Comparison of ENCODE assay signal across 24 cellular contexts in the genomic region with DNA sequence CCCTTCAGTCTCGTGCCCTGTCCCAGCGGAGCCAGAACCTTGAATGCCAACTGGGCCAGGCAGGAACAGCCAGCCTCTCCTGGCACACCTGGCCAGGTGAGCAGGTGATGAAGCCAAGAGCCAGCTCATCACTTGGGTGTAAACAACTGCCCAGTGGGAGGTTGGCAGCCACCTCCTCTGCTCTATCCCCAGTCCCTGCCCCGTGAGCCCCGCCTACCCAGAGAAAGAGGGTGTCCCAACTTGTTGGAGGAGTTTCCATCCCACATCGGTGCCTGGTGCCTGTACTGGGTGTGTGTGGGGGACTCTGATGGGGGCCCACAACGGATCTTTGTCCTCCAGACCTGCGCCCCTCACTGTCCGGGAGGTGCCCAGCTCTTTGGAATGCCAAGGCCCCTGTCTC. TPM values are rescaled to one million over a fixed set of nuclear protein-coding genes. Genes with fewer than 3 reads are reported as not detected.
DNase-seq lines count a peak whose midpoint lies in the region; ATAC-seq and TF ChIP-seq lines count a peak whose summit lies in the region.
"Had no signal": no experiment of that assay in that cellular context is flagged by ENCODE, and none has a peak within 500 bp of the region (broad histone marks: within the 10 kb centered on the region; RNA-seq: fewer than 3 reads in every experiment).

No MANE protein-coding gene starts in this region.

- DNase-seq in DMS53 treated with DMSO at 0.1 percent for 48 hours (lab: John Stamatoyannopoulos, UW; ENCODE audit: unreplicated experiment) (peak; percentile 28), LNCaP clone FGC (ENCODE audit: low read depth) (peak; percentile 70), mammary epithelial cell (peak; percentile 79), mucosa of descending colon (no peak), SKM-1 (lab: John Stamatoyannopoulos, UW; ENCODE audit: unreplicated experiment) (no peak), SHP77 (lab: John Stamatoyannopoulos, UW) (no peak)
- no peak for DNase-seq in activated T-cell treated with anti-CD3 and anti-CD28 coated beads, Interleukin-2, amount 50 U/mL, for 72 hours
- DNase-seq: activated CD4-positive, alpha-beta T cell treated with anti-CD3 and anti-CD28 coated beads, Interleukin-2, amount 50 U/mL, for 1 hour; activated CD8-positive, alpha-beta memory T cell treated with anti-CD3 and anti-CD28 coated beads, Interleukin-2, amount 50 U/mL, for 4 hours; anterior cingulate cortex; CD8-positive, alpha-beta memory T cell; head of caudate nucleus; immature natural killer cell; NCI-H1694 treated with DMSO at 0.1 percent for 48 hours; NCI-H524; right lobe of liver; SIG-M5; thyroid gland had no signal

- no peaks in the 10 kb centered on the region for H3K4me1 Mint-ChIP-seq in activated T-cell treated with anti-CD3 and anti-CD28 coated beads, Interleukin-2, amount 50 U/mL, for 72 hours (ENCODE audit: low read depth)
- H3K4me1 Mint-ChIP-seq: CD8-positive, alpha-beta memory T cell had no signal

- peaks cover 2% of the 10 kb centered on the region for H3K27me3 Mint-ChIP-seq in activated T-cell treated with anti-CD3 and anti-CD28 coated beads, Interleukin-2, amount 50 U/mL, for 72 hours (ENCODE audit: low read depth)

- H3K79me2 ChIP-seq in mammary epithelial cell (ENCODE audit: insufficient read depth, low read length) = no peaks in the 10 kb centered on the region

- no peak overlapping the region for H3K27ac ChIP-seq in mammary epithelial cell (ENCODE audit: insufficient read depth, low read depth, low read length)
- H3K27ac ChIP-seq: right lobe of liver, thyroid gland had no signal

- H3K36me3 Mint-ChIP-seq in activated T-cell treated with anti-CD3 and anti-CD28 coated beads, Interleukin-2, amount 50 U/mL, for 72 hours (ENCODE audit: insufficient read depth in 2 of 2) = no peaks in the 10 kb centered on the region
- H3K36me3 Mint-ChIP-seq: CD8-positive, alpha-beta memory T cell; immature natural killer cell; stimulated activated memory B cell treated with anti-CD40 and anti-IgM and Interleukin-4, amounts not matched to agents 10 μg/mL and 1 μg/mL and 100 μg/mL, for 72 hours had no signal

- peaks cover 36% of the 10 kb centered on the region for H3K4me1 ChIP-seq in mammary epithelial cell (ENCODE audit: insufficient read depth, low read length)
- no peaks in the 10 kb centered on the region for H3K4me1 ChIP-seq in mucosa of descending colon (ENCODE audit: low read depth)

- no peaks in the 10 kb centered on the region for H3K27me3 ChIP-seq in mammary epithelial cell (ENCODE audit: insufficient read depth, low read length)
- H3K27me3 ChIP-seq: right lobe of liver, thyroid gland had no signal

- no peaks in the 10 kb centered on the region for H4K20me1 ChIP-seq in mammary epithelial cell (ENCODE audit: insufficient read depth, low read length)

- no peak overlapping the region for H3K27ac Mint-ChIP-seq in activated T-cell treated with anti-CD3 and anti-CD28 coated beads, Interleukin-2, amount 50 U/mL, for 72 hours
- H3K27ac Mint-ChIP-seq: CD8-positive, alpha-beta memory T cell; immature natural killer cell; stimulated activated memory B cell treated with anti-CD40 and anti-IgM and Interleukin-4, amounts not matched to agents 10 μg/mL and 1 μg/mL and 100 μg/mL, for 72 hours had no signal

- peak overlapping the region; percentile 13 for H3K4me2 ChIP-seq in mammary epithelial cell (ENCODE audit: insufficient read depth, low read depth, low read length)

- TF ChIP-seq CTCF in LNCaP clone FGC (IDR thresholded peaks at IDR 0.05; ENCODE audit: control insufficient read depth, extremely low read depth, insufficient read depth) = no peak
- TF ChIP-seq CTCF in mammary epithelial cell (conservative IDR thresholded peaks at IDR 0.05 in 1 of 2, IDR thresholded peaks at IDR 0.05 in 1 of 2; ENCODE audit: extremely low read depth in 1 of 2, insufficient read depth in 1 of 2, low read depth in 1 of 2, low read length in 2 of 2) = no peak
- TF ChIP-seq CTCF in mucosa of descending colon (IDR thresholded peaks at IDR 0.05) = no peak

- no peaks in the 10 kb centered on the region for H3K36me3 ChIP-seq in mammary epithelial cell (ENCODE audit: insufficient read depth, low read length)
- H3K36me3 ChIP-seq in mucosa of descending colon (ENCODE audit: low read depth) = no peaks in the 10 kb centered on the region
- H3K36me3 ChIP-seq: right lobe of liver, thyroid gland had no signal

- no peaks in the 10 kb centered on the region for H3K9me3 Mint-ChIP-seq in activated T-cell treated with anti-CD3 and anti-CD28 coated beads, Interleukin-2, amount 50 U/mL, for 72 hours
- H3K9me3 Mint-ChIP-seq: CD8-positive, alpha-beta memory T cell; immature natural killer cell; stimulated activated memory B cell treated with anti-CD40 and anti-IgM and Interleukin-4, amounts not matched to agents 10 μg/mL and 1 μg/mL and 100 μg/mL, for 72 hours had no signal

- H3K4me3 ChIP-seq in LNCaP clone FGC (ENCODE audit: low read depth, low read length) (no peak overlapping the region), mammary epithelial cell (replicated peaks in 1 of 3; ENCODE audit: insufficient read depth in 1 of 3, low read depth in 2 of 3, low read length in 3 of 3) (no peak overlapping the region), mucosa of descending colon (no peak overlapping the region)
- H3K4me3 ChIP-seq: lung, right lobe of liver, thyroid gland had no signal

- no peak overlapping the region for H3K4me3 Mint-ChIP-seq in activated T-cell treated with anti-CD3 and anti-CD28 coated beads, Interleukin-2, amount 50 U/mL, for 72 hours
- H3K4me3 Mint-ChIP-seq: CD8-positive, alpha-beta memory T cell; immature natural killer cell; stimulated activated memory B cell treated with anti-CD40 and anti-IgM and Interleukin-4, amounts not matched to agents 10 μg/mL and 1 μg/mL and 100 μg/mL, for 72 hours had no signal

- WGBS in mammary epithelial cell (ENCODE audit: low coverage, missing lambda C conversion rate) = no CpG with 5 or more reads among the region's 8 CpGs

- intact Hi-C loops in mammary epithelial cell (cut with micrococcal nuclease) (no loop called here), mucosa of descending colon (cut with DNase I, micrococcal nuclease) (no loop called here)

- H3K9ac ChIP-seq in mammary epithelial cell (ENCODE audit: insufficient read depth, low read length) = no peak overlapping the region

- CTCF ChIA-PET in mammary epithelial cell (lab: Charles Lee; ENCODE audit: low non-redundant PET) = interaction anchor here (0.6 kb wide), 2 partner anchors 12 to 54 kb away, joined by 3 to 5 read pairs; no protein-coding TSS in a partner anchor

- dilution Hi-C loops in mammary epithelial cell (cut with HindIII; ENCODE audit: low sequenced_read_pairs) = no loop called here

- in situ Hi-C loops in mammary epithelial cell (cut with MboI; ENCODE audit: low sequenced_read_pairs in 2 of 2) = loop anchor here in 1 of 2 donors (25.0 kb wide), 1 partner anchor 271 kb away; a partner anchor contains a TSS

- no peaks in the 10 kb centered on the region for H3K9me3 ChIP-seq in mammary epithelial cell (replicated peaks; ENCODE audit: insufficient read depth, low read length)
- H3K9me3 ChIP-seq in mucosa of descending colon = no peaks in the 10 kb centered on the region
- H3K9me3 ChIP-seq: right lobe of liver, thyroid gland had no signal

- ATAC-seq in mucosa of descending colon = peak; percentile 60
- no peak for ATAC-seq in activated T-cell treated with anti-CD3 and anti-CD28 coated beads, Interleukin-2, amount 50 U/mL, for 72 hours (replicated peaks in 1 of 2)
- ATAC-seq: HepG2; stimulated activated memory B cell treated with anti-CD40 and anti-IgM and Interleukin-4, amounts not matched to agents 10 μg/mL and 1 μg/mL and 100 μg/mL, for 72 hours had no signal

- no TSS peak for BruUV-seq in mammary epithelial cell (replicated peaks; lab: Mats Ljungman, UMichigan)

- H2AFZ ChIP-seq in mammary epithelial cell (ENCODE audit: low read depth, low read length) = no peak overlapping the region

RNA-seq across cellular contexts. Expression of a gene that starts 17.8 kb away (rescaled TPM):
- under 1 TPM; 0.67 to 0.71 TPM for total RNA-seq in mammary epithelial cell
- 0.60 TPM for polyA plus RNA-seq in mammary epithelial cell
- polyA minus RNA-seq in mammary epithelial cell = not detected
- 1 to 10 TPM in 1 of 3 donors, not detected in 2; 3.5 TPM for total RNA-seq in mucosa of descending colon
- under 1 TPM; 0.32 to 0.86 TPM for total RNA-seq in activated T-cell treated with anti-CD3 and anti-CD28 coated beads, Interleukin-2, amount 50 U/mL, for 72 hours
- total RNA-seq: HepG2, lung, myocyte had no signal
- polyA plus RNA-seq: CD8-positive, alpha-beta memory T cell; immature natural killer cell; lung had no signal

RNA-seq across cellular contexts. Expression of a gene that starts 47.7 kb away (rescaled TPM):
- not detected for total RNA-seq in mammary epithelial cell
- polyA plus RNA-seq in mammary epithelial cell = 0.02 TPM
- polyA minus RNA-seq in mammary epithelial cell = not detected
- total RNA-seq in mucosa of descending colon = 1 to 10 TPM in 1 of 3 donors, not detected in 2; 1.2 TPM
- total RNA-seq in activated T-cell treated with anti-CD3 and anti-CD28 coated beads, Interleukin-2, amount 50 U/mL, for 72 hours = not detected
- total RNA-seq: CD8-positive, alpha-beta memory T cell; HepG2; myocyte; osteocyte; right lobe of liver; T-helper 1 cell treated with Interleukin-12 subunit alpha and Interleukin-12 subunit beta and Interleukin-4 antibody, amounts not matched to agents 30 ng/mL and 1 ng/mL, for 36 hours had no signal
- polyA plus RNA-seq: CD8-positive, alpha-beta memory T cell; immature natural killer cell had no signal

Comparison
In these comparisons a context has a peak if more than half of its experiments do, and no peak if none do; other contexts are left out.
1. DNase-seq: peak in DMS53 treated with DMSO at 0.1 percent for 48 hours (single experiment), LNCaP clone FGC (single experiment) and mammary epithelial cell (single experiment); none in mucosa of descending colon (0 of 3), SKM-1 (single experiment), SHP77 (0 of 2) and activated T-cell treated with anti-CD3 and anti-CD28 coated beads, Interleukin-2, amount 50 U/mL, for 72 hours (0 of 2).